ENCODE assay signal across 10 cellular contexts in the genomic region with DNA sequence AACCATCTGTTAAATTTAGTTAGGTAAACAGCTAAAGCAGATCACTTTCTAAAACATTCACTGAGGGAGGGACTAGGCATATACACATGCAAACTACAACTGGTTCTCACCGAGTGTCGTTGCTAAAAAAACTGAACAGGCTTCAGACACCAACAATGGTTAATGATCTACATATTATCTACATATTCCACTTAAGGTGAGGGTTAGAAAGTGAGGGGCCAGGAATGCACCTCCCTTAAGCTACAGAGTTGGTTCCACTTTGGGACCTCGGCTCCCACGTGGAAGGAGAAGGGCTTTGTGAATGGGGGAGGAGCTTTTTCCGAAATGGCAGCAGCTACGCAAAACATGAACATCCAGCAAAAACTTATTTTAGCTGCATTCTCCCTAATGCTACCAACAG. TPM values are rescaled to one million over a fixed set of nuclear protein-coding genes. Genes with fewer than 3 reads are reported as not detected.
DNase-seq lines count a peak whose midpoint lies in the region; ATAC-seq and TF ChIP-seq lines count a peak whose summit lies in the region.
"Had no signal": no experiment of that assay in that cellular context is flagged by ENCODE, and none has a peak within 500 bp of the region (broad histone marks: within the 10 kb centered on the region; RNA-seq: fewer than 3 reads in every experiment).

No MANE protein-coding gene starts in this region.

- peak overlapping the region; percentile 78 for H3K4me2 ChIP-seq in GM23338

- ATAC-seq in GM23338 (peak; percentile 1), gastrocnemius medialis (no peak), HG03095 (IDR thresholded peaks at IDR 0.05; ENCODE audit: unreplicated experiment) (no peak)
- ATAC-seq: stimulated activated effector memory CD8-positive, alpha-beta T cell treated with anti-CD3 and anti-CD28 coated beads, Interleukin-12 subunit alpha, Interleukin-12 subunit beta, amount 100 ng/mL, for 72 hours had no signal

- intact Hi-C loops in gastrocnemius medialis (cut with DNase I; ENCODE audit: low total_unique reads), result loop anchor here (5.0 to 10.0 kb wide), 3 partner anchors 212 to 630 kb away; a partner anchor contains a TSS

- H3K4me3 Mint-ChIP-seq in GM23338, result peak overlapping the region; percentile 98
- peak overlapping the region; percentile 93 to 99 (median 98) for H3K4me3 Mint-ChIP-seq in brain
- H3K4me3 Mint-ChIP-seq: stimulated activated effector memory CD8-positive, alpha-beta T cell treated with anti-CD3 and anti-CD28 coated beads, Interleukin-12 subunit alpha, Interleukin-12 subunit beta, amount 100 ng/mL, for 72 hours had no signal

- H3K9me3 ChIP-seq in iPS-20b (ENCODE audit: insufficient read depth, low read depth, low read length), result no peaks in the 10 kb centered on the region
- H3K9me3 ChIP-seq in gastrocnemius medialis, result no peaks in the 10 kb centered on the region
- no peaks in the 10 kb centered on the region for H3K9me3 ChIP-seq in MG63

- H3K9me3 Mint-ChIP-seq in GM23338 (no peaks in the 10 kb centered on the region; the same call in 2 of the 3 replicates), brain (no peaks in the 10 kb centered on the region)
- H3K9me3 Mint-ChIP-seq: stimulated activated effector memory CD8-positive, alpha-beta T cell treated with anti-CD3 and anti-CD28 coated beads, Interleukin-12 subunit alpha, Interleukin-12 subunit beta, amount 100 ng/mL, for 72 hours had no signal

- no peaks in the 10 kb centered on the region for H3K9me2 ChIP-seq in GM23338 (ENCODE audit: insufficient read depth)

- H3K36me3 ChIP-seq in GM23338 (ENCODE audit: insufficient read depth) (no peaks in the 10 kb centered on the region), iPS-20b (ENCODE audit: insufficient read depth, low read depth, low read length) (peaks cover 19% of the 10 kb centered on the region), gastrocnemius medialis (peaks cover 0 to 5% of the 10 kb centered on the region in 2 donors), MG63 (peaks cover 51% of the 10 kb centered on the region)

- peak overlapping the region; percentile 86 for H3K9ac ChIP-seq in iPS-20b (ENCODE audit: low read depth, low read length)

- in situ Hi-C loops in gastrocnemius medialis (cut with MboI; ENCODE audit: low sequenced_read_pairs in 4 of 4), result loop anchor here in 3 of 4 donors (10.0 to 25.0 kb wide), 5 partner anchors 70 to 242 kb away; no protein-coding TSS in a partner anchor

- peaks cover 96% of the 10 kb centered on the region for H3K79me2 ChIP-seq in GM23338 (replicated peaks; ENCODE audit: insufficient read depth)

- H3K4me1 ChIP-seq in GM23338 (ENCODE audit: insufficient read depth) (peaks cover 54% of the 10 kb centered on the region), iPS-20b (ENCODE audit: insufficient read depth, low read length) (peaks cover 63% of the 10 kb centered on the region), gastrocnemius medialis (peaks cover 76 to 85% of the 10 kb centered on the region in 2 donors)

- no peak overlapping the region for H2AFZ ChIP-seq in GM23338

- peaks cover 8% of the 10 kb centered on the region; the same call in 1 of the 2 replicates for H4K20me1 ChIP-seq in GM23338 (replicated peaks; ENCODE audit: insufficient read depth)

- peaks cover 60% of the 10 kb centered on the region for H3K36me3 Mint-ChIP-seq in GM23338 (ENCODE audit: low read depth)
- peaks cover 14% of the 10 kb centered on the region for H3K36me3 Mint-ChIP-seq in brain
- H3K36me3 Mint-ChIP-seq: stimulated activated effector memory CD8-positive, alpha-beta T cell treated with anti-CD3 and anti-CD28 coated beads, Interleukin-12 subunit alpha, Interleukin-12 subunit beta, amount 100 ng/mL, for 72 hours had no signal

- H3F3A ChIP-seq in GM23338 (replicated peaks; ENCODE audit: low read depth), result peaks cover 22% of the 10 kb centered on the region; the same call in 1 of the 2 replicates

- TF ChIP-seq POLR2A in gastrocnemius medialis (IDR thresholded peaks at IDR 0.05), result no peak

- H3K27me3 ChIP-seq in GM23338 (ENCODE audit: insufficient read depth) (no peaks in the 10 kb centered on the region), iPS-20b (ENCODE audit: insufficient read depth, low read length) (no peaks in the 10 kb centered on the region), gastrocnemius medialis (no peaks in the 10 kb centered on the region), MG63 (no peaks in the 10 kb centered on the region)

- peaks cover 23% of the 10 kb centered on the region for H3K27me3 Mint-ChIP-seq in GM23338 (ENCODE audit: insufficient read depth, low read depth, poor library complexity)
- no peaks in the 10 kb centered on the region for H3K27me3 Mint-ChIP-seq in brain

- TF ChIP-seq CTCF in GM23338 (conservative IDR thresholded peaks at IDR 0.05; ENCODE audit: low read depth in 2 of 2) (no peak), brain (conservative IDR thresholded peaks at IDR 0.05) (no peak), gastrocnemius medialis (IDR thresholded peaks at IDR 0.05 in 4 of 5, conservative IDR thresholded peaks at IDR 0.05 in 1 of 5) (no peak)

- peak overlapping the region; percentile 98 for H3K27ac Mint-ChIP-seq in GM23338
- peak overlapping the region; percentile 31 to 98 (median 83) for H3K27ac Mint-ChIP-seq in brain
- H3K27ac Mint-ChIP-seq: stimulated activated effector memory CD8-positive, alpha-beta T cell treated with anti-CD3 and anti-CD28 coated beads, Interleukin-12 subunit alpha, Interleukin-12 subunit beta, amount 100 ng/mL, for 72 hours had no signal

- peak overlapping the region; percentile 98 for H3K27ac ChIP-seq in GM23338 (ENCODE audit: low read depth)
- H3K27ac ChIP-seq in iPS-20b (ENCODE audit: low read length), result peak overlapping the region; percentile 71
- H3K27ac ChIP-seq in gastrocnemius medialis, result peak overlapping the region; percentile 88 to 99 (median 97)

- no peak for DNase-seq in GM23338 (ENCODE audit: low spot score)
- DNase-seq in gastrocnemius medialis, result no peak
- no peak for DNase-seq in activated T-cell treated with anti-CD3 and anti-CD28 coated beads, Interleukin-2, amount 50 U/mL, for 1 hour
- DNase-seq in MG63, result no peak
- DNase-seq in stimulated activated CD4-positive, alpha-beta T cell treated with anti-CD3 and anti-CD28 coated beads, Interleukin-2, amount 100 ng/mL, for 24 hours, result no peak
- DNase-seq: NCI-H1436 treated with DMSO at 0.1 percent for 48 hours had no signal

- H3K4me1 Mint-ChIP-seq in GM23338, result peaks cover 69% of the 10 kb centered on the region
- peaks cover 82% of the 10 kb centered on the region for H3K4me1 Mint-ChIP-seq in brain
- H3K4me1 Mint-ChIP-seq: stimulated activated effector memory CD8-positive, alpha-beta T cell treated with anti-CD3 and anti-CD28 coated beads, Interleukin-12 subunit alpha, Interleukin-12 subunit beta, amount 100 ng/mL, for 72 hours had no signal

- H3K4me3 ChIP-seq in GM23338 (peak overlapping the region; percentile 90), iPS-20b (ENCODE audit: low read length) (peak overlapping the region; percentile 96), gastrocnemius medialis (peak overlapping the region in 3 of 4 donors; percentile 2 to 24 (median 21)), MG63 (no peak overlapping the region)

TF ChIP-seq in GM23338, 12 proteins besides CTCF, POLR2A, EP300 and RAD21 (continues in another document):
- TF ChIP-seq EZH2 (IDR thresholded peaks at IDR 0.05; ENCODE audit: low read depth, unreplicated experiment) (no peak), ZNF331 (CRISPR knock-in tag; IDR thresholded peaks at IDR 0.05; ENCODE audit: low read depth) (no peak), NANOG (IDR thresholded peaks at IDR 0.05; ENCODE audit: borderline replicate concordance) (0 out of 2 replicates have a peak, but pooled peaks have one; percentile 7), EZH2phosphoT487 (IDR thresholded peaks at IDR 0.05; ENCODE audit: unreplicated experiment) (no peak), STAT1 (IDR thresholded peaks at IDR 0.05; ENCODE audit: unreplicated experiment) (no peak), POLR2AphosphoS5 (IDR thresholded peaks at IDR 0.05; ENCODE audit: low read depth) (peak; percentile 34; the same call in 1 of the 2 replicates), ZNF114 (CRISPR knock-in tag; IDR thresholded peaks at IDR 0.05) (no peak)
- TF ChIP-seq, protein P1, sequence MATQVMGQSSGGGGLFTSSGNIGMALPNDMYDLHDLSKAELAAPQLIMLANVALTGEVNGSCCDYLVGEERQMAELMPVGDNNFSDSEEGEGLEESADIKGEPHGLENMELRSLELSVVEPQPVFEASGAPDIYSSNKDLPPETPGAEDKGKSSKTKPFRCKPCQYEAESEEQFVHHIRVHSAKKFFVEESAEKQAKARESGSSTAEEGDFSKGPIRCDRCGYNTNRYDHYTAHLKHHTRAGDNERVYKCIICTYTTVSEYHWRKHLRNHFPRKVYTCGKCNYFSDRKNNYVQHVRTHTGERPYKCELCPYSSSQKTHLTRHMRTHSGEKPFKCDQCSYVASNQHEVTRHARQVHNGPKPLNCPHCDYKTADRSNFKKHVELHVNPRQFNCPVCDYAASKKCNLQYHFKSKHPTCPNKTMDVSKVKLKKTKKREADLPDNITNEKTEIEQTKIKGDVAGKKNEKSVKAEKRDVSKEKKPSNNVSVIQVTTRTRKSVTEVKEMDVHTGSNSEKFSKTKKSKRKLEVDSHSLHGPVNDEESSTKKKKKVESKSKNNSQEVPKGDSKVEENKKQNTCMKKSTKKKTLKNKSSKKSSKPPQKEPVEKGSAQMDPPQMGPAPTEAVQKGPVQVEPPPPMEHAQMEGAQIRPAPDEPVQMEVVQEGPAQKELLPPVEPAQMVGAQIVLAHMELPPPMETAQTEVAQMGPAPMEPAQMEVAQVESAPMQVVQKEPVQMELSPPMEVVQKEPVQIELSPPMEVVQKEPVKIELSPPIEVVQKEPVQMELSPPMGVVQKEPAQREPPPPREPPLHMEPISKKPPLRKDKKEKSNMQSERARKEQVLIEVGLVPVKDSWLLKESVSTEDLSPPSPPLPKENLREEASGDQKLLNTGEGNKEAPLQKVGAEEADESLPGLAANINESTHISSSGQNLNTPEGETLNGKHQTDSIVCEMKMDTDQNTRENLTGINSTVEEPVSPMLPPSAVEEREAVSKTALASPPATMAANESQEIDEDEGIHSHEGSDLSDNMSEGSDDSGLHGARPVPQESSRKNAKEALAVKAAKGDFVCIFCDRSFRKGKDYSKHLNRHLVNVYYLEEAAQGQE (IDR thresholded peaks at IDR 0.05; ENCODE audit: unreplicated experiment), result no peak

RNA-seq across cellular contexts. Expression of a gene that starts 5.8 kb away (rescaled TPM):
- total RNA-seq in GM23338 (2014; rRNA removed; shearing (Covaris generic)), result 233 and 265 TPM in 2 replicates
- polyA plus RNA-seq in GM23338 (2016; fragmentation: Nextera tagmentation; extraction: Ambion mirVana) (133 and 138 TPM in 2 replicates), brain (ENCODE audit: insufficient read depth, low read depth, low replicate concordance) (37.8 TPM)
- 10 to 100 TPM; 13.9 to 36.7 (median 21.1) TPM for total RNA-seq in gastrocnemius medialis
- total RNA-seq in MG63 (2014; rRNA removed; shearing (Covaris generic); ENCODE audit: low replicate concordance), result 58.1 and 88.7 TPM in 2 replicates
